In the genomic region with DNA sequence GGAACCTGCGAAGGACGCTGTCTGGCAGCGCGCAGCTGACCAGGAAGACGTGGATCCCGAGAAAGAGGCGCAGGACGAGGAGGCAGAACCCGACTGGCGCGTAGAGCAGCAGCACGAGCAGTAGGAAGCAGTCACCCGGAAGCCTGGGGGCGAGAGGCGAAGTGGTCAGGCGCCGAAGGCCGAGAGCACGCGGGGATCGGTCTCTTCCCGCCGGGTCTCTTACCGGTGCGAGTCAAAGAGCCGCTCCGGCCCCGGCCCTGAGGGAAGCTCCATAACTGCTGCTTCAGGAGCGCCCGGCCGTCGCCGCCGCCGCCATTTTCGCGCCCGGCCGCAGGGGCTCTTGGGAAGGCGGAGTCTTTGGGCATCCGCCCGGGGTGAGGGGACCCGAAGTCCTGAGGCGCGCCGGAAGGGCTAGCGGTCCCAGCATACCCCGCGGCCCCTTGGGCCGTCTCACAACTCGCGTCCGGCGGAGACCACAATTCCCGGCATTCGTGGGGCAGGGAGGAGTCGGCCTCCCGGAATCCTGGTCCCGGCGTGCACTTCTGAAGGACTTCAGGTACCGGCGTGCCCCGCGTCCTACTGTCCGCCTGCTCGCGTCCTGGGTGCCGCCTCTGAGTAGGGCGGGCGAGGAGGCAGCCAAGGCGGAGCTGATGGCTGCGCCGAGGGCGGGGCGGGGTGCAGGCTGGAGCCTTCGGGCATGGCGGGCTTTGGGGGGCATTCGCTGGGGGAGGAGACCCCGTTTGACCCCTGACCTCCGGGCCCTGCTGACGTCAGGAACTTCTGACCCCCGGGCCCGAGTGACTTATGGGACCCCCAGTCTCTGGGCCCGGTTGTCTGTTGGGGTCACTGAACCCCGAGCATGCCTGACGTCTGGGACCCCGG, we compare ENCODE assay signal across 8 cellular contexts.
A peak's percentile ranks its signal among the peaks of the same experiment; 100 is the strongest.
DNase-seq lines count a peak whose midpoint lies in the region; ATAC-seq and TF ChIP-seq lines count a peak whose summit lies in the region.

A gene with protein sequence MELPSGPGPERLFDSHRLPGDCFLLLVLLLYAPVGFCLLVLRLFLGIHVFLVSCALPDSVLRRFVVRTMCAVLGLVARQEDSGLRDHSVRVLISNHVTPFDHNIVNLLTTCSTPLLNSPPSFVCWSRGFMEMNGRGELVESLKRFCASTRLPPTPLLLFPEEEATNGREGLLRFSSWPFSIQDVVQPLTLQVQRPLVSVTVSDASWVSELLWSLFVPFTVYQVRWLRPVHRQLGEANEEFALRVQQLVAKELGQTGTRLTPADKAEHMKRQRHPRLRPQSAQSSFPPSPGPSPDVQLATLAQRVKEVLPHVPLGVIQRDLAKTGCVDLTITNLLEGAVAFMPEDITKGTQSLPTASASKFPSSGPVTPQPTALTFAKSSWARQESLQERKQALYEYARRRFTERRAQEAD (minus strand): TSS at position 350 of the 882 bp plus-strand sequence. CDS start 77 bp downstream, at position 273.
A gene (plus strand): TSS at position 577 of the 882 bp plus-strand sequence. CDS start 74 bp downstream, at position 651.

- in situ Hi-C loops in GM18951 (cut with MboI; ENCODE audit: low sequenced_read_pairs, unreplicated experiment) = no loop called here

- DNase-seq in AG08395 (ENCODE audit: low spot score) (peak; percentile 99), NCI-H345 treated with DMSO at 0.1 percent for 48 hours (lab: John Stamatoyannopoulos, UW; ENCODE audit: unreplicated experiment) (peak; percentile 96), inferior parietal cortex (ENCODE audit: extremely low spot score) (peak; percentile 98)
- peak; percentile 74 to 87 (median 78) for DNase-seq in activated CD4-positive, CD25-positive, alpha-beta regulatory T cell (lab: John Stamatoyannopoulos, UW)
- DNase-seq in central memory CD4-positive, alpha-beta T cell = peak; percentile 86
- peak; percentile 88 to 94 for DNase-seq in stimulated activated CD4-positive, alpha-beta T cell treated with anti-CD3 and anti-CD28 coated beads, Interleukin-12 subunit alpha, Interleukin-12 subunit beta, amount 100 ng/mL, for 24 hours (ENCODE audit: low read depth in 2 of 2)

- ATAC-seq in HG03196 (IDR thresholded peaks at IDR 0.05; ENCODE audit: unreplicated experiment) = peak; percentile 76

- peak; percentile 97 for TF ChIP-seq POLR2A in GM18951 (IDR thresholded peaks at IDR 0.05; ENCODE audit: extremely low read depth, insufficient read depth, insufficient read length)

Comparison
In these comparisons a context has a peak if more than half of its experiments do, and no peak if none do; other contexts are left out.
1. Peak in every context shown above with its lines: DNase-seq and ATAC-seq.